In genomic region chr11:825366-826231, GRCh38 we compare ENCODE assay signal across 18 cellular contexts. TPM values are rescaled to one million over a fixed set of nuclear protein-coding genes. Genes with fewer than 3 reads are reported as not detected.
DNase-seq lines count a peak whose midpoint lies in the region; ATAC-seq, FAIRE-seq and TF ChIP-seq lines count a peak whose summit lies in the region.
"Had no signal": no experiment of that assay in that cellular context is flagged by ENCODE, and none has a peak within 500 bp of the region (broad histone marks: within the 10 kb centered on the region; RNA-seq: fewer than 3 reads in every experiment).

No MANE protein-coding gene starts in this region.

- TF ChIP-seq POLR2A in GM12891 (IDR thresholded peaks at IDR 0.05; ENCODE audit: low read depth, low read length), result peak; percentile 23; the same call in 1 of the 2 replicates

- H3K9me3 Mint-ChIP-seq in natural killer cell treated with Interleukin-12 subunit alpha and Interleukin-12 subunit beta and Interleukin-15 and Interleukin-18, amount 100 ng/mL, for 72 hours, result no peaks in the 10 kb centered on the region
- H3K9me3 Mint-ChIP-seq: activated B cell treated with CpG ODN at 0.5 μM for 24 hours; activated naive CD8-positive, alpha-beta T cell treated with anti-CD3 and anti-CD28 coated beads, Interleukin-2, amount 10 ng/mL, durations not matched to agents 7 days and 5 days had no signal

- H2AFZ ChIP-seq in PC-3 (ENCODE audit: low read length), result no peak overlapping the region

- ATAC-seq in PC-3, result peak; percentile 19
- ATAC-seq in left lobe of liver, result peak; percentile 4
- no peak for ATAC-seq in natural killer cell treated with Interleukin-12 subunit alpha and Interleukin-12 subunit beta and Interleukin-15 and Interleukin-18, amount 100 ng/mL, for 72 hours

- intact Hi-C loops in PC-3 (cut with micrococcal nuclease) (no loop called here), tibial artery (cut with DNase I; ENCODE audit: low total_unique reads) (no loop called here)

- POLR2A ChIA-PET in PC-3 (lab: Charles Lee; ENCODE audit: unreplicated experiment), result no interaction called here

- H3K27me3 ChIP-seq in PC-3 (ENCODE audit: low read length) (no peaks in the 10 kb centered on the region), subcutaneous abdominal adipose tissue (ENCODE audit: control insufficient read depth in 5 of 5, insufficient read depth in 4 of 5, low read length in 5 of 5) (no peaks in the 10 kb centered on the region), tibial artery (peaks cover 0 to 65% of the 10 kb centered on the region in 2 donors)
- H3K27me3 ChIP-seq: testis had no signal

- DNase-seq in GM12891 (ENCODE audit: insufficient read length, low spot score), result no peak
- peak; percentile 53 for DNase-seq in PC-3
- no peak for DNase-seq in left lobe of liver (ENCODE audit: low spot score)
- no peak for DNase-seq in stimulated activated naive CD4-positive, alpha-beta T cell (lab: John Stamatoyannopoulos, UW)
- no peak for DNase-seq in UCSD-AML1 (lab: John Stamatoyannopoulos, UW; ENCODE audit: unreplicated experiment)
- no peak for DNase-seq in tibial artery
- no peak for DNase-seq in natural killer cell treated with Interleukin-12 subunit alpha and Interleukin-12 subunit beta and Interleukin-15 and Interleukin-18, amount 100 ng/mL, for 72 hours (ENCODE audit: low spot score)
- DNase-seq: activated B cell treated with CpG ODN at 0.5 μM for 24 hours; activated naive CD8-positive, alpha-beta T cell treated with anti-CD3 and anti-CD28 coated beads, Interleukin-2, amount 10 ng/mL, durations not matched to agents 7 days and 5 days; BE2C; effector CD4-positive, alpha-beta T cell; GOT3; NCI-H2171; stimulated activated CD4-positive, alpha-beta T cell treated with anti-CD3 and anti-CD28 coated beads, Interleukin-4, amount 100 ng/mL, for 1 hour; testis had no signal

- no peak for FAIRE-seq in GM12891 (lab: Jason Lieb, UNC)
- FAIRE-seq: keratinocyte had no signal

- peaks cover 18% of the 10 kb centered on the region for H3K79me2 ChIP-seq in PC-3 (ENCODE audit: low read length)

- no peaks in the 10 kb centered on the region for H3K36me3 ChIP-seq in PC-3 (ENCODE audit: low read depth, low read length)
- H3K36me3 ChIP-seq in subcutaneous abdominal adipose tissue (ENCODE audit: control insufficient read depth in 5 of 5, insufficient read depth in 5 of 5, low read length in 5 of 5), result peaks cover 0 to 49% (median 36%) of the 10 kb centered on the region in 5 donors
- H3K36me3 ChIP-seq in tibial artery, result peaks cover 44 to 47% (median 46%) of the 10 kb centered on the region in 3 donors
- H3K36me3 ChIP-seq: BE2C had no signal

- H3K27ac Mint-ChIP-seq in natural killer cell treated with Interleukin-12 subunit alpha and Interleukin-12 subunit beta and Interleukin-15 and Interleukin-18, amount 100 ng/mL, for 72 hours, result no peak overlapping the region
- H3K27ac Mint-ChIP-seq: activated B cell treated with CpG ODN at 0.5 μM for 24 hours had no signal

- H3K4me1 Mint-ChIP-seq in natural killer cell treated with Interleukin-12 subunit alpha and Interleukin-12 subunit beta and Interleukin-15 and Interleukin-18, amount 100 ng/mL, for 72 hours (ENCODE audit: low read depth in 2 of 2), result peaks cover 15 to 21% of the 10 kb centered on the region in 2 donors

- no peak overlapping the region for H3K4me3 Mint-ChIP-seq in natural killer cell treated with Interleukin-12 subunit alpha and Interleukin-12 subunit beta and Interleukin-15 and Interleukin-18, amount 100 ng/mL, for 72 hours

- H3K4me1 ChIP-seq in PC-3 (ENCODE audit: insufficient read depth, low read length), result peaks cover 46% of the 10 kb centered on the region
- H3K4me1 ChIP-seq in subcutaneous abdominal adipose tissue (ENCODE audit: control insufficient read depth in 5 of 5, insufficient read depth in 5 of 5, low read length in 5 of 5), result peaks cover 12 to 96% (median 82%) of the 10 kb centered on the region in 5 donors
- peaks cover 5 to 92% (median 55%) of the 10 kb centered on the region in 4 donors for H3K4me1 ChIP-seq in tibial artery

- peaks cover 8% of the 10 kb centered on the region; the same call in 1 of the 2 replicates for H4K20me1 ChIP-seq in PC-3 (ENCODE audit: low read length)

- H3K27me3 Mint-ChIP-seq in natural killer cell treated with Interleukin-12 subunit alpha and Interleukin-12 subunit beta and Interleukin-15 and Interleukin-18, amount 100 ng/mL, for 72 hours, result peaks cover 0 to 13% of the 10 kb centered on the region in 2 donors

- H3K4me3 ChIP-seq in PC-3 (ENCODE audit: low read length), result no peak overlapping the region
- no peak overlapping the region for H3K4me3 ChIP-seq in subcutaneous abdominal adipose tissue (ENCODE audit: low read depth in 1 of 5, low read length in 5 of 5)
- no peak overlapping the region for H3K4me3 ChIP-seq in tibial artery
- H3K4me3 ChIP-seq: testis had no signal

- peak overlapping the region; percentile 96 for H3K4me2 ChIP-seq in PC-3 (ENCODE audit: low read length)

- no peaks in the 10 kb centered on the region for H3K36me3 Mint-ChIP-seq in natural killer cell treated with Interleukin-12 subunit alpha and Interleukin-12 subunit beta and Interleukin-15 and Interleukin-18, amount 100 ng/mL, for 72 hours

- H3F3A ChIP-seq in PC-3 (ENCODE audit: low read length, unreplicated experiment), result no peaks in the 10 kb centered on the region

- TF ChIP-seq CTCF in PC-3 (conservative IDR thresholded peaks at IDR 0.05; ENCODE audit: low read depth, low read length) (no peak), tibial artery (IDR thresholded peaks at IDR 0.05) (no peak)

- H3K9me2 ChIP-seq in PC-3 (replicated peaks; ENCODE audit: low read length), result no peaks in the 10 kb centered on the region

- CTCF ChIA-PET in PC-3 (lab: Charles Lee), result interaction anchor here (0.6 kb wide), 1 partner anchor 29 kb away, joined by 7 read pairs; no protein-coding TSS in a partner anchor

- H3K9me3 ChIP-seq in PC-3 (ENCODE audit: low read length) (no peaks in the 10 kb centered on the region), subcutaneous abdominal adipose tissue (ENCODE audit: control insufficient read depth in 5 of 5, low read length in 5 of 5) (no peaks in the 10 kb centered on the region), tibial artery (no peaks in the 10 kb centered on the region)
- H3K9me3 ChIP-seq: BE2C, testis had no signal

- peak overlapping the region; percentile 69; the same call in 1 of the 2 replicates for H3K9ac ChIP-seq in PC-3 (ENCODE audit: low read length)
- H3K9ac ChIP-seq in subcutaneous abdominal adipose tissue (ENCODE audit: low read length in 5 of 5), result no peak overlapping the region

- H3K27ac ChIP-seq in PC-3 (ENCODE audit: low read length) (peak overlapping the region; percentile 74), subcutaneous abdominal adipose tissue (ENCODE audit: low read depth, low read length) (peak overlapping the region; percentile 67), tibial artery (no peak overlapping the region)
- H3K27ac ChIP-seq: KMS-11, testis had no signal

- no TSS peak for BruUV-seq in PC-3 (replicated peaks; lab: Mats Ljungman, UMichigan)

TF ChIP-seq in GM12891, 5 proteins besides CTCF, POLR2A, EP300 and RAD21:
- no peak for TF ChIP-seq SPI1 (IDR thresholded peaks at IDR 0.05; ENCODE audit: low read depth, low read length)

RNA-seq across cellular contexts. Expression of gene CRACR2B, which starts 2.1 kb away (rescaled TPM):
- 3.6 TPM for polyA plus RNA-seq in GM12891 (2012; ENCODE audit: low read depth, missing spikeins)
- total RNA-seq in PC-3 (2014; rRNA removed) (10.6 and 19.8 TPM in 2 replicates), left lobe of liver (3.5 TPM)
- total RNA-seq in natural killer cell treated with Interleukin-12 subunit alpha and Interleukin-12 subunit beta and Interleukin-15 and Interleukin-18, amount 100 ng/mL, for 72 hours, result 1 to 10 TPM; 2.6 to 2.9 TPM

RNA-seq across cellular contexts. Expression of gene PNPLA2, which starts 6.9 kb away (rescaled TPM):
- 14.8 TPM for polyA plus RNA-seq in GM12891 (2012; ENCODE audit: low read depth, missing spikeins)
- total RNA-seq in PC-3 (2014; rRNA removed) (40.2 and 41.4 TPM in 2 replicates), left lobe of liver (107 TPM)
- 10 to 100 TPM; 69.0 to 95.0 TPM for total RNA-seq in natural killer cell treated with Interleukin-12 subunit alpha and Interleukin-12 subunit beta and Interleukin-15 and Interleukin-18, amount 100 ng/mL, for 72 hours

RNA-seq across cellular contexts. Expression of gene CD151, which starts 7.2 kb away (rescaled TPM):
- 11.5 TPM for polyA plus RNA-seq in GM12891 (2012; ENCODE audit: low read depth, missing spikeins)
- total RNA-seq in PC-3 (2014; rRNA removed) (469 and 490 TPM in 2 replicates), left lobe of liver (120 TPM)
- 10 to 100 TPM; 45.0 to 72.0 TPM for total RNA-seq in natural killer cell treated with Interleukin-12 subunit alpha and Interleukin-12 subunit beta and Interleukin-15 and Interleukin-18, amount 100 ng/mL, for 72 hours

RNA-seq across cellular contexts. Expression of gene RPLP2, which starts 15.8 kb away (rescaled TPM):
- polyA plus RNA-seq in GM12891 (2012; ENCODE audit: low read depth, missing spikeins), result 4,539 TPM
- total RNA-seq in PC-3 (2014; rRNA removed) (897 and 964 TPM in 2 replicates), left lobe of liver (511 TPM)
- total RNA-seq in natural killer cell treated with Interleukin-12 subunit alpha and Interleukin-12 subunit beta and Interleukin-15 and Interleukin-18, amount 100 ng/mL, for 72 hours, result 1,000 to 10,000 TPM; 1,365 to 2,718 TPM

RNA-seq across cellular contexts. Expression of gene POLR2L, which starts 16.7 kb away (rescaled TPM):
- 195 TPM for polyA plus RNA-seq in GM12891 (2012; ENCODE audit: low read depth, missing spikeins)
- total RNA-seq in PC-3 (2014; rRNA removed) (661 and 1,148 TPM in 2 replicates), left lobe of liver (81.5 TPM)
- total RNA-seq in natural killer cell treated with Interleukin-12 subunit alpha and Interleukin-12 subunit beta and Interleukin-15 and Interleukin-18, amount 100 ng/mL, for 72 hours, result 10 to 100 TPM; 97.4 to 97.8 TPM

Comparison
In these comparisons a context has a peak if more than half of its experiments do, and no peak if none do; other contexts are left out.
1. ATAC-seq: peak in PC-3 (single experiment) and left lobe of liver (single experiment); none in natural killer cell treated with Interleukin-12 subunit alpha and Interleukin-12 subunit beta and Interleukin-15 and Interleukin-18, amount 100 ng/mL, for 72 hours (0 of 2).
2. H3K27ac ChIP-seq: peak in PC-3 (single experiment) and subcutaneous abdominal adipose tissue (single experiment); none in tibial artery (0 of 2).